Comparison of ENCODE assay signal across 8 cellular contexts in the genomic region with DNA sequence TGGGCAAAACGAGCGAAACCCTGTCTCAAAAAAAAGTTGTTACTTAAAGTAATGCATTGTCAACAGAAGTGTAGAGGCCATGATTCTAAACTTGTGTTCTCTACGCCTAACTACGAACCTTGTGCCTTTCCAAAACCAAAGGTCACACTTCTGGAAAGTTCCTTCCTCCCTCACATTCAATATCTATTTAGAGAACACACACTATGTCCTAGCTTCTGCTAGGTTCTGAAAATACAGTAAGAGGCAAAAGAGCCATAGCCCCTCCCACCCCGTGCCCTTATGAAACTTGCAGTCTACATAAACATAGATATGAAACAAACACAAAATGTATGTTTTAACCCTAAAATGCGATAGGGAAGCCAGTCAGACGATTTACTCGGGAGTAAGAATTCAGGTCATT. TPM values are rescaled to one million over a fixed set of nuclear protein-coding genes. Genes with fewer than 3 reads are reported as not detected.
DNase-seq lines count a peak whose midpoint lies in the region; ATAC-seq and TF ChIP-seq lines count a peak whose summit lies in the region.

No MANE protein-coding gene starts in this region.

- peak overlapping the region; percentile 71 for H3K27ac ChIP-seq in IMR-90 (ENCODE audit: insufficient read depth, low read length)

- no peaks in the 10 kb centered on the region for H3K9me3 ChIP-seq in IMR-90 (ENCODE audit: control insufficient read depth, insufficient read depth, low read length)

- DNase-seq in IMR-90 (peak; percentile 3), natural killer cell (no peak), activated gamma-delta T cell treated with Interleukin-2 at 50 U/mL for 16 hours (no peak), amniotic stem cell (lab: John Stamatoyannopoulos, UW) (no peak), GM13977 (ENCODE audit: low spot score) (no peak), SW 1271 (lab: John Stamatoyannopoulos, UW) (no peak)

- no peaks in the 10 kb centered on the region for H3K9me1 ChIP-seq in IMR-90 (ENCODE audit: insufficient read depth, low read length)

- H2BK5ac ChIP-seq in IMR-90 (ENCODE audit: low read depth, low read length, poor library complexity, severe bottlenecking): no peak overlapping the region

- TF ChIP-seq POLR2A in IMR-90 (IDR thresholded peaks at IDR 0.05; ENCODE audit: low read depth, low read length): no peak

- POLR2A ChIA-PET in IMR-90 (lab: Charles Lee; ENCODE audit: unreplicated experiment): no interaction called here

- in situ Hi-C loops in IMR-90 (cut with MboI; ENCODE audit: low sequenced_read_pairs): loop anchor here (25.0 kb wide), 1 partner anchor 702 kb away; no protein-coding TSS in a partner anchor
- in situ Hi-C loops in GM13977 (cut with MboI; ENCODE audit: low pct_unique_long_range_greater_than_20kb, low sequenced_read_pairs, unreplicated experiment): loop anchor here (10.0 to 25.0 kb wide), 2 partner anchors 309 to 502 kb away; no protein-coding TSS in a partner anchor

- H4K5ac ChIP-seq in IMR-90 (ENCODE audit: low read depth, low read length): no peak overlapping the region; the same call in 1 of the 2 replicates

- no peak overlapping the region for H3K18ac ChIP-seq in IMR-90 (ENCODE audit: low read depth, low read length)

- peak overlapping the region; percentile 91 for H3K4me3 Mint-ChIP-seq in dendritic cell treated with granulocyte-macrophage colony-stimulating factor and Interleukin-4, amounts not matched to agents 40 ng/mL and 50 ng/mL, for 4 days
- H3K4me3 Mint-ChIP-seq in natural killer cell: peak overlapping the region; percentile 98

- H3K36me3 ChIP-seq in IMR-90 (ENCODE audit: control insufficient read depth, insufficient read depth, low read length): no peaks in the 10 kb centered on the region

- no peaks in the 10 kb centered on the region for H3K27me3 Mint-ChIP-seq in dendritic cell treated with granulocyte-macrophage colony-stimulating factor and Interleukin-4, amounts not matched to agents 40 ng/mL and 50 ng/mL, for 4 days
- H3K27me3 Mint-ChIP-seq in natural killer cell (ENCODE audit: low read depth in 2 of 2): no peaks in the 10 kb centered on the region

- peak overlapping the region; percentile 73 for H3K4me2 ChIP-seq in IMR-90 (ENCODE audit: low read depth, low read length)

- intact Hi-C loops in IMR-90 (cut with micrococcal nuclease) (loop anchor here (2.0 to 5.0 kb wide), 2 partner anchors 35 to 297 kb away; no protein-coding TSS in a partner anchor), natural killer cell (cut with micrococcal nuclease) (loop anchor here (1.0 kb wide), 2 partner anchors 36 to 68 kb away; no protein-coding TSS in a partner anchor)
- intact Hi-C loops in dendritic cell treated with granulocyte-macrophage colony-stimulating factor and Interleukin-4, amounts not matched to agents 40 ng/mL and 50 ng/mL, for 4 days (cut with micrococcal nuclease): loop anchor here (1.0 to 10.0 kb wide), 4 partner anchors 36 to 989 kb away; a partner anchor contains a TSS

- peak overlapping the region; percentile 24; the same call in 1 of the 2 replicates for H3K14ac ChIP-seq in IMR-90 (replicated peaks; ENCODE audit: low read depth, low read length)

- 0 out of 2 replicates have a peak overlapping the region, but pooled peaks have one; percentile 18 for H3K23ac ChIP-seq in IMR-90 (ENCODE audit: low read depth, low read length)

- no peak overlapping the region for H3K4ac ChIP-seq in IMR-90 (ENCODE audit: low read depth, low read length)

- CTCF ChIA-PET in IMR-90 (lab: Yijun Ruan, JAX): interaction anchor here (0.8 to 3.5 kb wide), 7 partner anchors 13 to 534 kb away, joined by 3 to 27 read pairs (median 5); no protein-coding TSS in a partner anchor

- peaks cover 3% of the 10 kb centered on the region; the same call in 1 of the 2 replicates for H3K4me1 ChIP-seq in IMR-90 (ENCODE audit: control insufficient read depth, insufficient read depth, low read length)

- H3K27ac Mint-ChIP-seq in dendritic cell treated with granulocyte-macrophage colony-stimulating factor and Interleukin-4, amounts not matched to agents 40 ng/mL and 50 ng/mL, for 4 days: peak overlapping the region; percentile 96
- H3K27ac Mint-ChIP-seq in natural killer cell: peak overlapping the region; percentile 93 to 97

- H3K56ac ChIP-seq in IMR-90 (ENCODE audit: extremely low read depth, insufficient read depth, low read length): no peak overlapping the region

- 0 out of 2 replicates have a peak overlapping the region, but pooled peaks have one; percentile 6 for H4K91ac ChIP-seq in IMR-90 (ENCODE audit: insufficient read depth, low read depth, low read length)

- TF ChIP-seq CTCF in IMR-90 (conservative IDR thresholded peaks at IDR 0.05; ENCODE audit: low read depth, low read length) (no peak), natural killer cell (IDR thresholded peaks at IDR 0.05) (no peak), GM13977 (IDR thresholded peaks at IDR 0.05; ENCODE audit: extremely low read depth, insufficient read depth, missing control alignments) (no peak)

- no peaks in the 10 kb centered on the region for H3K27me3 ChIP-seq in IMR-90 (ENCODE audit: control insufficient read depth, insufficient read depth, low read length)

- no peaks in the 10 kb centered on the region for H3K9me3 Mint-ChIP-seq in dendritic cell treated with granulocyte-macrophage colony-stimulating factor and Interleukin-4, amounts not matched to agents 40 ng/mL and 50 ng/mL, for 4 days
- no peaks in the 10 kb centered on the region for H3K9me3 Mint-ChIP-seq in natural killer cell

- no TSS peak for BruUV-seq in IMR-90 (replicated peaks; lab: Mats Ljungman, UMichigan)

- dilution Hi-C loops in IMR-90 (cut with HindIII; ENCODE audit: low sequenced_read_pairs, unreplicated experiment): no loop called here

- TF ChIP-seq RAD21 in IMR-90 (IDR thresholded peaks at IDR 0.05; ENCODE audit: low read length): no peak

- peak overlapping the region; percentile 99 for H2AFZ ChIP-seq in IMR-90 (replicated peaks; ENCODE audit: low read length, poor library complexity)

- peak; percentile 5 for ATAC-seq in GM19372 (IDR thresholded peaks at IDR 0.05; ENCODE audit: low read depth, unreplicated experiment)
- ATAC-seq in IMR-90 (ENCODE audit: low read depth): peak; percentile 7
- ATAC-seq in natural killer cell: no peak

- no peak overlapping the region for H2AK5ac ChIP-seq in IMR-90 (ENCODE audit: low read depth, low read length)

- no peak overlapping the region for H2AK9ac ChIP-seq in IMR-90 (replicated peaks; ENCODE audit: low read depth, low read length, poor library complexity)

- H3K9ac ChIP-seq in IMR-90 (ENCODE audit: low read depth, low read length): peak overlapping the region; percentile 68

- H3K4me3 ChIP-seq in IMR-90 (ENCODE audit: insufficient read depth, low read depth, low read length): peak overlapping the region; percentile 63

- peaks cover 6 to 7% of the 10 kb centered on the region in 2 experiments; a peak in 3 of 4 replicates for H3K79me1 ChIP-seq in IMR-90 (ENCODE audit: low read depth in 1 of 2, low read length in 2 of 2)

- peak overlapping the region; percentile 41; the same call in 1 of the 2 replicates for H2BK120ac ChIP-seq in IMR-90 (ENCODE audit: low read depth, low read length)

- WGBS in IMR-90 (ENCODE audit: extremely low coverage in 2 of 2, insufficient read length in 1 of 2), 2 experiments: no CpG with 5 or more reads among the region's 8 CpGs

- peaks cover 13% of the 10 kb centered on the region for H3K36me3 Mint-ChIP-seq in dendritic cell treated with granulocyte-macrophage colony-stimulating factor and Interleukin-4, amounts not matched to agents 40 ng/mL and 50 ng/mL, for 4 days (ENCODE audit: low read depth)
- H3K36me3 Mint-ChIP-seq in natural killer cell: no peaks in the 10 kb centered on the region

- H2BK20ac ChIP-seq in IMR-90 (ENCODE audit: low read depth, low read length): no peak overlapping the region

- no peak overlapping the region for H2BK15ac ChIP-seq in IMR-90 (ENCODE audit: low read depth, low read length)

- peaks cover 21% of the 10 kb centered on the region for H3K4me1 Mint-ChIP-seq in dendritic cell treated with granulocyte-macrophage colony-stimulating factor and Interleukin-4, amounts not matched to agents 40 ng/mL and 50 ng/mL, for 4 days (ENCODE audit: low read depth)
- peaks cover 9 to 22% of the 10 kb centered on the region in 2 donors for H3K4me1 Mint-ChIP-seq in natural killer cell

- H4K20me1 ChIP-seq in IMR-90 (ENCODE audit: insufficient read depth, low read length): no peaks in the 10 kb centered on the region

- H4K8ac ChIP-seq in IMR-90 (ENCODE audit: low read depth in 2 of 2, low read length in 2 of 2): peak overlapping the region; percentile 33 to 62; a peak in 3 of 4 replicates

TF ChIP-seq in IMR-90, 13 proteins besides CTCF, POLR2A, EP300 and RAD21:
- TF ChIP-seq NFE2L2 (IDR thresholded peaks at IDR 0.05; ENCODE audit: low read depth, low read length) (no peak), MXI1 (IDR thresholded peaks at IDR 0.05; ENCODE audit: borderline replicate concordance, low read depth, low read length) (no peak), MAFK (IDR thresholded peaks at IDR 0.05; ENCODE audit: low read depth, low read length) (no peak), FOS (IDR thresholded peaks at IDR 0.05; ENCODE audit: low read depth, low read length) (no peak)

RNA-seq across cellular contexts. Expression of a gene that starts 36.4 kb away (rescaled TPM):
- 33.3 and 51.1 TPM in 2 replicates for total RNA-seq in IMR-90 (2012; rRNA removed)
- polyA plus RNA-seq in IMR-90 (2012; rRNA removed): 19.7 and 22.9 TPM in 2 replicates
- 3.1 and 4.7 TPM in 2 replicates for polyA plus RNA-seq in IMR-90 (2012; cell fraction: cytosol; rRNA removed)
- polyA plus RNA-seq in IMR-90 (2012; cell fraction: nucleus; rRNA removed; ENCODE audit: low replicate concordance): 0.95 and 9.2 TPM in 2 replicates
- 10 to 100 TPM; 49.8 to 62.3 (median 52.6) TPM for total RNA-seq in natural killer cell

Comparison
In these comparisons a context has a peak if more than half of its experiments do, and no peak if none do; other contexts are left out.
1. ATAC-seq: peak in GM19372 (single experiment) and IMR-90 (single experiment); none in natural killer cell (0 of 3).